ENCODE assay signal across 8 cellular contexts in genomic region chrX:154411322-154411980, GRCh38. TPM values are rescaled to one million over a fixed set of nuclear protein-coding genes. Genes with fewer than 3 reads are reported as not detected.
DNase-seq lines count a peak whose midpoint lies in the region; ATAC-seq and TF ChIP-seq lines count a peak whose summit lies in the region.

TAFAZZIN (plus strand) TSS chrX:154411539; CDS start chrX:154411844, 305 bp downstream.

- peak; percentile 5; the same call in 1 of the 3 replicates for ATAC-seq in RWPE2 (ENCODE audit: low read depth)

- no peaks in the 10 kb centered on the region for H3K9me2 ChIP-seq in neural cell (ENCODE audit: insufficient read depth, low read length)

- H3F3A ChIP-seq in neural cell (ENCODE audit: insufficient read depth, low read length, poor library complexity, severe bottlenecking): no peaks in the 10 kb centered on the region

- H3K4me2 ChIP-seq in neural cell (ENCODE audit: low read length): peak within 1 kb of the TSS; percentile 39

- TF ChIP-seq CTCF in BE2C (IDR thresholded peaks at IDR 0.05; ENCODE audit: low read depth, low read length): no peak
- no peak for TF ChIP-seq CTCF in RWPE2 (IDR thresholded peaks at IDR 0.05; ENCODE audit: poor library complexity, severe bottlenecking)
- no peak for TF ChIP-seq CTCF in foreskin fibroblast (IDR thresholded peaks at IDR 0.05; ENCODE audit: low read depth, low read length)
- TF ChIP-seq CTCF in neural cell (IDR thresholded peaks at IDR 0.05; ENCODE audit: poor library complexity, severe bottlenecking): no peak

- DNase-seq in BE2C: peak; percentile 79
- no peak for DNase-seq in RWPE2 (ENCODE audit: low spot score)
- peak; percentile 67 for DNase-seq in activated gamma-delta T cell treated with Interleukin-2 at 50 U/mL for 16 hours
- peak; percentile 60 to 87 for DNase-seq in foreskin fibroblast

- no peaks in the 10 kb centered on the region for H3K79me2 ChIP-seq in neural cell (replicated peaks; ENCODE audit: insufficient read depth, low read length)

- H4K20me1 ChIP-seq in neural cell (ENCODE audit: insufficient read depth): no peaks in the 10 kb centered on the region

- H3K27me3 ChIP-seq in BE2C (no peaks in the 10 kb centered on the region), HUES6 (ENCODE audit: control insufficient read depth, insufficient read depth, low read length) (no peaks in the 10 kb centered on the region), RWPE2 (ENCODE audit: insufficient read depth, poor library complexity, severe bottlenecking) (no peaks in the 10 kb centered on the region), neural cell (ENCODE audit: insufficient read depth, low read depth, low read length) (no peaks in the 10 kb centered on the region)

- no peaks in the 10 kb centered on the region for H3K9me3 ChIP-seq in BE2C
- peaks cover 9% of the 10 kb centered on the region; the same call in 1 of the 2 replicates for H3K9me3 ChIP-seq in HUES6 (ENCODE audit: control insufficient read depth, insufficient read depth, low read depth, low read length)
- H3K9me3 ChIP-seq in RWPE2 (ENCODE audit: severe bottlenecking): no peaks in the 10 kb centered on the region
- H3K9me3 ChIP-seq in neural cell (ENCODE audit: low read length): no peaks in the 10 kb centered on the region

- TF ChIP-seq EP300 in neural cell (conservative IDR thresholded peaks at IDR 0.05; ENCODE audit: poor library complexity, severe bottlenecking): no peak

- H3K27ac ChIP-seq in HUES6 (ENCODE audit: low read depth, low read length): peak within 1 kb of the TSS; percentile 54; the same call in 1 of the 2 replicates
- H3K27ac ChIP-seq in RWPE2 (ENCODE audit: poor library complexity, severe bottlenecking): peak within 1 kb of the TSS; percentile 88
- peak within 1 kb of the TSS; percentile 67 for H3K27ac ChIP-seq in neural cell (ENCODE audit: low read length)
- H3K27ac ChIP-seq in temporal lobe (ENCODE audit: low read depth, low read length): peak within 1 kb of the TSS; percentile 68

- H2AFZ ChIP-seq in neural cell (ENCODE audit: low read depth, low read length): no peak within 1 kb of the TSS

- peak; percentile 77 for TF ChIP-seq POLR2A in GM19193 (IDR thresholded peaks at IDR 0.05; ENCODE audit: extremely low read depth, insufficient read depth, insufficient read length)

- TF ChIP-seq RAD21 in neural cell (conservative IDR thresholded peaks at IDR 0.05): no peak

- H3K4me1 ChIP-seq in BE2C (no peaks in the 10 kb centered on the region; the same call in 1 of the 2 replicates), HUES6 (ENCODE audit: control insufficient read depth, insufficient read depth, low read length) (peaks cover 13% of the 10 kb centered on the region), RWPE2 (ENCODE audit: insufficient read depth, poor library complexity, severe bottlenecking) (peaks cover 3% of the 10 kb centered on the region)

- H3K4me3 ChIP-seq in BE2C (ENCODE audit: low read depth, low read length) (peak within 1 kb of the TSS; percentile 70), HUES6 (ENCODE audit: low read depth, low read length) (peak within 1 kb of the TSS; percentile 77), RWPE2 (ENCODE audit: severe bottlenecking) (peak within 1 kb of the TSS; percentile 91), foreskin fibroblast (ENCODE audit: low read depth in 1 of 2, low read length in 2 of 2) (peak within 1 kb of the TSS; percentile 60 to 63), neural cell (ENCODE audit: low read length) (peak within 1 kb of the TSS; percentile 77)

- H3K9ac ChIP-seq in HUES6 (ENCODE audit: low read length) (peak within 1 kb of the TSS; percentile 82), neural cell (ENCODE audit: low read length) (peak within 1 kb of the TSS; percentile 80)

- no peaks in the 10 kb centered on the region for H3K36me3 ChIP-seq in BE2C
- H3K36me3 ChIP-seq in HUES6 (ENCODE audit: control insufficient read depth, insufficient read depth, low read length): peaks cover 16% of the 10 kb centered on the region; the same call in 1 of the 2 replicates
- H3K36me3 ChIP-seq in RWPE2 (ENCODE audit: low read depth): 0 out of 2 replicates have a peak, but pooled peaks cover 12% of the 10 kb centered on the region
- no peaks in the 10 kb centered on the region for H3K36me3 ChIP-seq in neural cell (ENCODE audit: insufficient read depth, low read length)

TF ChIP-seq in neural cell, 6 proteins besides CTCF, POLR2A, EP300 and RAD21:
- TF ChIP-seq TAF1 (IDR thresholded peaks at IDR 0.05; ENCODE audit: low read depth) (peak; percentile 81), MXI1 (conservative IDR thresholded peaks at IDR 0.05; ENCODE audit: poor library complexity, severe bottlenecking) (peak; percentile 47), REST (IDR thresholded peaks at IDR 0.05; ENCODE audit: borderline replicate concordance) (peak; percentile 44), SMC3 (conservative IDR thresholded peaks at IDR 0.05; ENCODE audit: poor library complexity) (no peak), POLR2AphosphoS5 (IDR thresholded peaks at IDR 0.05) (peak; percentile 77), EZH2 (IDR thresholded peaks at IDR 0.05; ENCODE audit: borderline replicate concordance, insufficient read depth, low read length, poor library complexity, severe bottlenecking) (no peak)
TF ChIP-seq in neural cell: peak in this region for 4.

RNA-seq across cellular contexts. Expression of gene TAFAZZIN, which starts in this region (rescaled TPM):
- polyA plus RNA-seq in BE2C (2012; ENCODE audit: insufficient read depth, insufficient read length, low read depth): 35.5 TPM
- 51.2 and 60.5 TPM in 2 replicates for polyA plus RNA-seq in neural cell
- polyA minus RNA-seq in neural cell: 17.5 and 18.6 TPM in 2 replicates
- total RNA-seq in temporal lobe: 9.3 TPM
